ENCODE assay signal across 1 cellular context in genomic region chr3:177665122-177665808, GRCh38.
TF ChIP-seq lines count a peak whose summit lies in the region.

No MANE protein-coding gene starts in this region.

TF ChIP-seq in IMR-90, 13 proteins besides CTCF, POLR2A, EP300 and RAD21 (continued from another document):
- no peak for TF ChIP-seq ELK1 (IDR thresholded peaks at IDR 0.05; ENCODE audit: borderline replicate concordance, low read depth, low read length)
- no peak for TF ChIP-seq USF2 (IDR thresholded peaks at IDR 0.05; ENCODE audit: low read depth, low read length)
- no peak for TF ChIP-seq RFX5 (IDR thresholded peaks at IDR 0.05; ENCODE audit: low read depth, low read length)
- no peak for TF ChIP-seq CHD1 (IDR thresholded peaks at IDR 0.05; ENCODE audit: low read depth, low read length)
